Comparison of ENCODE assay signal across 10 cellular contexts in genomic region chr2:241680827-241681599, GRCh38. TPM values are rescaled to one million over a fixed set of nuclear protein-coding genes. Genes with fewer than 3 reads are reported as not detected.
DNase-seq lines count a peak whose midpoint lies in the region; ATAC-seq, FAIRE-seq and TF ChIP-seq lines count a peak whose summit lies in the region.
"Had no signal": no experiment of that assay in that cellular context is flagged by ENCODE, and none has a peak within 500 bp of the region (broad histone marks: within the 10 kb centered on the region; RNA-seq: fewer than 3 reads in every experiment).

No MANE protein-coding gene starts in this region.

- no peaks in the 10 kb centered on the region for H3K9me3 ChIP-seq in mesodermal cell (ENCODE audit: control insufficient read depth, low read length)
- no peaks in the 10 kb centered on the region for H3K9me3 ChIP-seq in CD8-positive, alpha-beta T cell (ENCODE audit: low read length)

- no peaks in the 10 kb centered on the region for H3K9me3 Mint-ChIP-seq in CD8-positive, alpha-beta T cell
- H3K9me3 Mint-ChIP-seq: activated T-cell treated with anti-CD3 and anti-CD28 coated beads, Interleukin-2, amount 50 U/mL, for 72 hours had no signal

- intact Hi-C loops in CD8-positive, alpha-beta T cell (cut with DNase I, micrococcal nuclease) = no loop called here

- DNase-seq in AG08396 (ENCODE audit: low spot score) = peak; percentile 97
- peak; percentile 83 for DNase-seq in HTR-8/SVneo (ENCODE audit: insufficient read length, low spot score)
- DNase-seq in cardiac fibroblast (ENCODE audit: low read depth in 2 of 2) = peak; percentile 94 to 97
- DNase-seq in NCI-H2171 treated with DMSO at 0.1 percent for 48 hours (lab: John Stamatoyannopoulos, UW) = no peak
- DNase-seq in CD8-positive, alpha-beta T cell = no peak
- no peak for DNase-seq in NCI-H2196 treated with DMSO at 0.1 percent for 48 hours (lab: John Stamatoyannopoulos, UW; ENCODE audit: unreplicated experiment)
- DNase-seq: activated T-cell treated with anti-CD3 and anti-CD28 coated beads, Interleukin-2, amount 50 U/mL, for 72 hours; erythroblast had no signal

- WGBS in mesodermal cell (ENCODE audit: insufficient coverage in 2 of 2), 2 experiments = 90 to 96% methylated on average over 10 to 11 of the region's 14 CpGs

- H3K27ac Mint-ChIP-seq in CD8-positive, alpha-beta T cell = no peak overlapping the region
- H3K27ac Mint-ChIP-seq: activated T-cell treated with anti-CD3 and anti-CD28 coated beads, Interleukin-2, amount 50 U/mL, for 72 hours had no signal

- peaks cover 5% of the 10 kb centered on the region for H3K4me1 Mint-ChIP-seq in CD8-positive, alpha-beta T cell (ENCODE audit: low read depth)

- H3K4me3 Mint-ChIP-seq in CD8-positive, alpha-beta T cell = no peak overlapping the region
- H3K4me3 Mint-ChIP-seq: activated T-cell treated with anti-CD3 and anti-CD28 coated beads, Interleukin-2, amount 50 U/mL, for 72 hours had no signal

- peaks cover 18% of the 10 kb centered on the region for H3K4me1 ChIP-seq in mesodermal cell (ENCODE audit: control insufficient read depth, insufficient read depth, low read length, poor library complexity, severe bottlenecking)
- H3K4me1 ChIP-seq in CD8-positive, alpha-beta T cell (ENCODE audit: insufficient read depth, low read length) = peaks cover 4% of the 10 kb centered on the region

- POLR2A ChIA-PET in CD8-positive, alpha-beta T cell (lab: Charles Lee) = interaction anchor here (0.6 kb wide), 1 partner anchor 39 kb away, joined by 5 read pairs; no protein-coding TSS in a partner anchor

- CTCF ChIA-PET in CD8-positive, alpha-beta T cell (lab: Charles Lee) = no interaction called here

- TF ChIP-seq CTCF in cardiac fibroblast (IDR thresholded peaks at IDR 0.05; ENCODE audit: low read depth, low read length) = no peak
- no peak for TF ChIP-seq CTCF in CD8-positive, alpha-beta T cell (IDR thresholded peaks at IDR 0.05)

- FAIRE-seq in HTR-8/SVneo (lab: Jason Lieb, UNC) = peak; percentile 88

- H3K27me3 ChIP-seq in CD8-positive, alpha-beta T cell (ENCODE audit: insufficient read depth, low read length) = no peaks in the 10 kb centered on the region

- H3K4me3 ChIP-seq in cardiac fibroblast (replicated peaks in 1 of 2; ENCODE audit: low read depth in 2 of 2, low read length in 2 of 2) = no peak overlapping the region
- no peak overlapping the region for H3K4me3 ChIP-seq in mesodermal cell (ENCODE audit: extremely low read depth, insufficient read depth, low read length, poor library complexity, severe bottlenecking)
- no peak overlapping the region for H3K4me3 ChIP-seq in CD8-positive, alpha-beta T cell (ENCODE audit: low read depth, low read length)

- peak overlapping the region; percentile 33 for H3K27ac ChIP-seq in mesodermal cell (ENCODE audit: low read depth, low read length, severe bottlenecking)
- no peak overlapping the region for H3K27ac ChIP-seq in CD8-positive, alpha-beta T cell (ENCODE audit: low read depth, low read length)

- H3K27me3 Mint-ChIP-seq in CD8-positive, alpha-beta T cell (ENCODE audit: low read depth) = no peaks in the 10 kb centered on the region

- no peak for ATAC-seq in HG03460 (IDR thresholded peaks at IDR 0.05; ENCODE audit: unreplicated experiment)
- no peak for ATAC-seq in CD8-positive, alpha-beta T cell
- ATAC-seq: activated T-cell treated with anti-CD3 and anti-CD28 coated beads, Interleukin-2, amount 50 U/mL, for 72 hours had no signal

- H3K36me3 ChIP-seq in mesodermal cell (ENCODE audit: control insufficient read depth, insufficient read depth, low read length) = peaks cover 87% of the 10 kb centered on the region
- peaks cover 14% of the 10 kb centered on the region for H3K36me3 ChIP-seq in CD8-positive, alpha-beta T cell (ENCODE audit: insufficient read depth, low read length)

- peaks cover 68% of the 10 kb centered on the region for H3K36me3 Mint-ChIP-seq in CD8-positive, alpha-beta T cell

RNA-seq across cellular contexts. Expression of gene DTYMK, which starts 5.6 kb away (rescaled TPM):
- 53.5 TPM for polyA plus RNA-seq in mesodermal cell (2013, experiment 1 of 2)
- polyA plus RNA-seq in mesodermal cell (2013, experiment 2 of 2) = 50.9 TPM
- 1 to 10 TPM; 3.7 to 6.0 TPM for total RNA-seq in CD8-positive, alpha-beta T cell

RNA-seq across cellular contexts. Expression of gene ING5, which starts 20.8 kb away (rescaled TPM):
- 22.6 TPM for polyA plus RNA-seq in mesodermal cell (2013, experiment 1 of 2)
- 21.2 TPM for polyA plus RNA-seq in mesodermal cell (2013, experiment 2 of 2)
- total RNA-seq in CD8-positive, alpha-beta T cell = 10 to 100 TPM; 32.5 to 34.9 TPM

RNA-seq across cellular contexts. Expression of gene ATG4B, which starts 43.5 kb away (rescaled TPM):
- polyA plus RNA-seq in mesodermal cell (2013, experiment 1 of 2) = 98.7 TPM
- 76.3 TPM for polyA plus RNA-seq in mesodermal cell (2013, experiment 2 of 2)
- 10 to 100 TPM; 94.0 to 94.5 TPM for total RNA-seq in CD8-positive, alpha-beta T cell

RNA-seq across cellular contexts. Expression of gene THAP4, which starts 44.1 kb away (rescaled TPM):
- 50.7 TPM for polyA plus RNA-seq in mesodermal cell (2013, experiment 1 of 2)
- 38.2 TPM for polyA plus RNA-seq in mesodermal cell (2013, experiment 2 of 2)
- total RNA-seq in CD8-positive, alpha-beta T cell = 10 to 100 TPM; 19.5 to 24.3 TPM

RNA-seq across cellular contexts. Expression of gene D2HGDH, which starts 53.4 kb away (rescaled TPM):
- 11.8 TPM for polyA plus RNA-seq in mesodermal cell (2013, experiment 1 of 2)
- 11.3 TPM for polyA plus RNA-seq in mesodermal cell (2013, experiment 2 of 2)
- total RNA-seq in CD8-positive, alpha-beta T cell = 10 to 100 TPM; 41.6 to 46.4 TPM

Comparison
In these comparisons a context has a peak if more than half of its experiments do, and no peak if none do; other contexts are left out.
1. DNase-seq: peak in AG08396 (single experiment), HTR-8/SVneo (single experiment) and cardiac fibroblast (2 of 2); none in NCI-H2171 treated with DMSO at 0.1 percent for 48 hours (single experiment), CD8-positive, alpha-beta T cell (0 of 7) and NCI-H2196 treated with DMSO at 0.1 percent for 48 hours (single experiment).